ENCODE assay signal across 24 cellular contexts in the genomic region with DNA sequence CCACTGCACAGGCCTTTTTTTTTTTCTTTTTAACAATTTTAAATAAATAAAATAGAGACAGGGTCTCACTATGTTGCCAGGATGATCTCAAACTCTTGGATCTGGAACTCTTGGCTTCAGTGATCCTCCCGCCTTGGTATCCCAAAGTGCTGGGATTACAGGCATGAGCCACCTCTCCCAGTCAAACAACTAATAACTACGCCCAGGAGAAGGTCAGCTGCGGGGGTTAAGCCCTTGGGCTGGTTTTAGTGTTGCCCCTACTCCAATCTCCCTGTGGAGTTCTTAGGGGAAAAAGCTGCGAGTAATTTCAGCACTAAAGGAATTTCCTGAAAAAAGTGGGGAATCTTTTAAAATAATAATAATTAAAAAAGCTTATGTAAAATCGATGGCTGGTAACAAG.
"Had no signal": no experiment of that assay in that cellular context is flagged by ENCODE, and none has a peak within 500 bp of the region (broad histone marks: within the 10 kb centered on the region; RNA-seq: fewer than 3 reads in every experiment).

No MANE protein-coding gene starts in this region.

- ATAC-seq: effector memory CD8-positive, alpha-beta T cell; left ventricle myocardium superior; lower lobe of right lung; mucosa of descending colon; naive thymus-derived CD4-positive, alpha-beta T cell; right lobe of liver; stimulated activated naive CD8-positive, alpha-beta T cell treated with anti-CD3 and anti-CD28 coated beads, Interleukin-15, amount 100 ng/mL, for 72 hours had no signal

- H3K9me3 ChIP-seq: lower lobe of right lung, mucosa of descending colon, right lobe of liver, thyroid gland, vagina had no signal

- H3K9me3 Mint-ChIP-seq: effector memory CD8-positive, alpha-beta T cell; mesothelial cell of epicardium; naive thymus-derived CD4-positive, alpha-beta T cell; nephron; stimulated activated naive CD8-positive, alpha-beta T cell treated with anti-CD3 and anti-CD28 coated beads, Interleukin-15, amount 100 ng/mL, for 72 hours had no signal

- H3K4me3 ChIP-seq: lower lobe of right lung, mucosa of descending colon, right lobe of liver, thyroid gland, vagina had no signal

- H3K4me1 Mint-ChIP-seq: naive thymus-derived CD4-positive, alpha-beta T cell; nephron; stimulated activated naive CD8-positive, alpha-beta T cell treated with anti-CD3 and anti-CD28 coated beads, Interleukin-15, amount 100 ng/mL, for 72 hours had no signal

- H3K79me2 ChIP-seq: parathyroid adenoma had no signal

- FAIRE-seq: frontal cortex, keratinocyte, small intestine had no signal

- H3K36me3 ChIP-seq: lower lobe of right lung, right lobe of liver, thyroid gland, vagina had no signal

- H3K4me1 ChIP-seq: lower lobe of right lung, thyroid gland, vagina had no signal

- H3K4me3 Mint-ChIP-seq: effector memory CD8-positive, alpha-beta T cell; mesothelial cell of epicardium; naive thymus-derived CD4-positive, alpha-beta T cell; nephron; stimulated activated naive CD8-positive, alpha-beta T cell treated with anti-CD3 and anti-CD28 coated beads, Interleukin-15, amount 100 ng/mL, for 72 hours had no signal

- H3K27me3 ChIP-seq: right lobe of liver, thyroid gland, vagina had no signal

- H3K36me3 Mint-ChIP-seq: mesothelial cell of epicardium; naive thymus-derived CD4-positive, alpha-beta T cell had no signal

- H3K27ac ChIP-seq: lower lobe of right lung, parathyroid adenoma, right lobe of liver, thyroid gland, vagina had no signal

- DNase-seq: cortex of kidney; effector memory CD8-positive, alpha-beta T cell; left ventricle myocardium superior; lower lobe of right lung; mucosa of descending colon; naive thymus-derived CD4-positive, alpha-beta T cell; nucleus accumbens; right lobe of liver; small intestine; stimulated activated CD4-positive, alpha-beta T cell treated with anti-CD3 and anti-CD28 coated beads, Interleukin-12 subunit alpha, Interleukin-12 subunit beta, amount 100 ng/mL, for 4 hours; stimulated activated CD4-positive, alpha-beta T cell treated with anti-CD3 and anti-CD28 coated beads, Interleukin-1b, Interleukin-23, amount 100 ng/mL, for 48 hours; stimulated activated CD4-positive, alpha-beta T cell treated with anti-CD3 and anti-CD28 coated beads, Interleukin-4, amount 100 ng/mL, for 1 hour; stimulated activated CD8-positive, alpha-beta memory T cell treated with anti-CD3 and anti-CD28 coated beads, Interleukin-4, amount 100 ng/mL, for 48 hours; stimulated activated naive CD4-positive, alpha-beta T cell; stimulated activated naive CD8-positive, alpha-beta T cell treated with anti-CD3 and anti-CD28 coated beads, Interleukin-15, amount 100 ng/mL, for 72 hours; thyroid gland; trophoblast cell had no signal

- H3K9ac ChIP-seq: parathyroid adenoma had no signal

- H3K27me3 Mint-ChIP-seq: progenitor cell of endocrine pancreas; stimulated activated naive CD8-positive, alpha-beta T cell treated with anti-CD3 and anti-CD28 coated beads, Interleukin-15, amount 100 ng/mL, for 72 hours had no signal

- H2AFZ ChIP-seq: parathyroid adenoma had no signal

- H3K27ac Mint-ChIP-seq: effector memory CD8-positive, alpha-beta T cell; mesothelial cell of epicardium; naive thymus-derived CD4-positive, alpha-beta T cell; nephron; progenitor cell of endocrine pancreas; stimulated activated naive CD8-positive, alpha-beta T cell treated with anti-CD3 and anti-CD28 coated beads, Interleukin-15, amount 100 ng/mL, for 72 hours had no signal
